8 cellular contexts compared by ENCODE assay signal in genomic region chr1:231626535-231626950, GRCh38. TPM values are rescaled to one million over a fixed set of nuclear protein-coding genes. Genes with fewer than 3 reads are reported as not detected.
DNase-seq lines count a peak whose midpoint lies in the region; ATAC-seq and TF ChIP-seq lines count a peak whose summit lies in the region.

Gene DISC1 (plus strand): TSS chr1:231626790. CDS start chr1:231626868, 78 bp downstream.

- DNase-seq in Caki2 (ENCODE audit: low read depth) = peak; percentile 85
- DNase-seq in M059J (ENCODE audit: low read depth) = peak; percentile 93
- peak; percentile 84 for DNase-seq in SK-N-DZ (ENCODE audit: low spot score)
- peak; percentile 71 for DNase-seq in activated naive CD8-positive, alpha-beta T cell treated with anti-CD3 and anti-CD28 coated beads, Interleukin-2, amount 50 U/mL, for 24 hours
- DNase-seq in glutamatergic neuron = peak; percentile 78
- peak in 52 of 56 donors; percentile 20 to 93 (median 60) for DNase-seq in nucleus accumbens (lab: John Stamatoyannopoulos, UW)
- DNase-seq in tibial nerve (ENCODE audit: low spot score in 2 of 2) = peak; percentile 70 to 81

- peak within 1 kb of the TSS; percentile 82 to 97 (median 94) for H3K27ac ChIP-seq in tibial nerve

- no peaks in the 10 kb centered on the region for H3K9me3 ChIP-seq in tibial nerve

- no peaks in the 10 kb centered on the region for H3K36me3 ChIP-seq in tibial nerve

- TF ChIP-seq CTCF in glutamatergic neuron (IDR thresholded peaks at IDR 0.05; ENCODE audit: partially characterized antibody, unreplicated experiment) = no peak
- peak in 1 of 5 experiments; percentile 19 for TF ChIP-seq CTCF in tibial nerve (IDR thresholded peaks at IDR 0.05)

- peak within 1 kb of the TSS; percentile 85 for H3K4me3 Mint-ChIP-seq in activated naive CD8-positive, alpha-beta T cell treated with anti-CD3 and anti-CD28 coated beads, Interleukin-2, amount 50 U/mL, for 24 hours
- H3K4me3 Mint-ChIP-seq in glutamatergic neuron (ENCODE audit: unreplicated experiment) = peak within 1 kb of the TSS; percentile 90

- H3K27me3 ChIP-seq in tibial nerve = no peaks in the 10 kb centered on the region

- no peaks in the 10 kb centered on the region for H3K27me3 Mint-ChIP-seq in activated naive CD8-positive, alpha-beta T cell treated with anti-CD3 and anti-CD28 coated beads, Interleukin-2, amount 50 U/mL, for 24 hours
- peaks cover 6% of the 10 kb centered on the region for H3K27me3 Mint-ChIP-seq in glutamatergic neuron (ENCODE audit: unreplicated experiment)

- TF ChIP-seq POLR2A in tibial nerve (IDR thresholded peaks at IDR 0.05) = peak in 1 of 2 donors; percentile 27

- peak within 1 kb of the TSS; percentile 74 for H3K27ac Mint-ChIP-seq in activated naive CD8-positive, alpha-beta T cell treated with anti-CD3 and anti-CD28 coated beads, Interleukin-2, amount 50 U/mL, for 24 hours
- no peak within 1 kb of the TSS for H3K27ac Mint-ChIP-seq in glutamatergic neuron (ENCODE audit: unreplicated experiment)

- H3K9me3 Mint-ChIP-seq in activated naive CD8-positive, alpha-beta T cell treated with anti-CD3 and anti-CD28 coated beads, Interleukin-2, amount 50 U/mL, for 24 hours = no peaks in the 10 kb centered on the region
- peaks cover 5% of the 10 kb centered on the region for H3K9me3 Mint-ChIP-seq in glutamatergic neuron (ENCODE audit: unreplicated experiment)

- H3K4me1 Mint-ChIP-seq in activated naive CD8-positive, alpha-beta T cell treated with anti-CD3 and anti-CD28 coated beads, Interleukin-2, amount 50 U/mL, for 24 hours = peaks cover 32% of the 10 kb centered on the region
- no peaks in the 10 kb centered on the region for H3K4me1 Mint-ChIP-seq in glutamatergic neuron (ENCODE audit: low read depth, unreplicated experiment)

- H3K4me1 ChIP-seq in tibial nerve = peaks cover 0 to 51% (median 14%) of the 10 kb centered on the region in 4 donors

- in situ Hi-C loops in Caki2 (cut with HindIII; ENCODE audit: low pct_unique_long_range_greater_than_20kb, low sequenced_read_pairs) = no loop called here

- ATAC-seq in GM21786 (IDR thresholded peaks at IDR 0.05; ENCODE audit: unreplicated experiment) = peak; percentile 42
- ATAC-seq in activated naive CD8-positive, alpha-beta T cell treated with anti-CD3 and anti-CD28 coated beads, Interleukin-2, amount 50 U/mL, for 24 hours = peak; percentile 73

- H3K36me3 Mint-ChIP-seq in activated naive CD8-positive, alpha-beta T cell treated with anti-CD3 and anti-CD28 coated beads, Interleukin-2, amount 50 U/mL, for 24 hours (ENCODE audit: low read depth) = no peaks in the 10 kb centered on the region
- H3K36me3 Mint-ChIP-seq in glutamatergic neuron (ENCODE audit: unreplicated experiment) = no peaks in the 10 kb centered on the region

- peak within 1 kb of the TSS; percentile 70 to 92 (median 78) for H3K4me3 ChIP-seq in tibial nerve

- peak in 1 of 2 donors; percentile 73 for TF ChIP-seq EP300 in tibial nerve (IDR thresholded peaks at IDR 0.05)

- WGBS in tibial nerve, 2 donors = 0% methylated on average over 4 to 5 of the region's 38 CpGs

RNA-seq across cellular contexts. Expression of gene DISC1, which starts in this region (rescaled TPM):
- total RNA-seq in Caki2 (2014; rRNA removed; shearing (Covaris generic); ENCODE audit: low replicate concordance) = 0.91 and 3.5 TPM in 2 replicates
- 3.9 and 5.8 TPM in 2 replicates for total RNA-seq in M059J (2014; rRNA removed; shearing (Covaris generic))
- polyA plus RNA-seq in SK-N-DZ (2014; cell fraction: cytosol; rRNA removed) = 2.4 and 2.8 TPM in 2 replicates
- polyA plus RNA-seq in SK-N-DZ (2014; cell fraction: nucleus; rRNA removed) = 2.3 and 3.2 TPM in 2 replicates
- total RNA-seq in glutamatergic neuron (ENCODE audit: unreplicated experiment) (9.1 TPM), tibial nerve (10 to 100 TPM; 29.9 to 39.0 (median 32.7) TPM)

Comparison
In these comparisons a context has a peak if more than half of its experiments do, and no peak if none do; other contexts are left out.
1. Peak in every context shown above with its lines: DNase-seq, ATAC-seq, H3K4me3 ChIP-seq and H3K27ac ChIP-seq.